Comparison of ENCODE assay signal across 8 cellular contexts in the genomic region with DNA sequence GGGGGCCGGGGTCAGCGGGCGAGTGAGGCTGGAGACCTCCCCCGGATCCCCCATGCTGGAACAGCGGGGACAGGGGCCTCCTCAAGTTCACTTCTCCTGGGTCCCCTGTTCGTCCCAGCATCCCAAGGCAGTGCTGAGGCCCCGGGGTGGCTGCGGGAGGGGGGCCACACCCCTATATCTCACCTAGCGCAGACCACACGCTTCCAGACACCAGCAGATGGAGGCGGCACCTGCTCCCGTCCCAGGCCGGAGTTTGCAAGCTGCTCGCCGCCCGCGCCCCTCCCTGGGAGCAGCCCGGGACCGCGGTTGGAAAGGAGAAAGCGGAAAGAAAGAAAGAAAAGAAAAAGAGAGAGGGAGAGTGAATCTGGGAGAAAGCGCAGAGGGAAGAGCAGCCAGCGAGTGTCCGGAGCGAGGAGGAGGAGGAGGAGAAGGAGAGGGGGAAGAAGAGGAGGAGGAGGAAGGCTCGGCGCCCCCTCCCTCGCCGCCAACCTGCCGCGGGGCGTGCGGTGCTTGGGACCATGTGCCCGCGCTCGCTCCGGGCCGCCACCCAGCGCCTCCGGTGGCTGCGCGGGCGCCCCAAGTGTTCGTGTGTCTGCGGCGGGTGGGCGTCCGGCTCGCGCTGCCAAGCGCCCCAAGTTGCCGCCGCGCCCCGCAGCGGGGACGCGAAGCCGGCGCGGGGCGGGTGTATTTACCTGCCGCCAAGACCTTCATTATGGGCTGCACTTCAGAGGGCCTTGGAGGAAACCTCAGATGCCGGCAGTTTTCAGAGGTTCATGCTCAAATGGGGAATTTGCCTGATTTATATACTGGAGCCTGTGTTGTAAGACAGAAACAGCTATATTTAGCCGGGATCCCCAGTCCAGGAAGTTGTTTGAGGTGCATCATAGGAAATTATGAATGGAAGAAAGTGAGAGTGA. TPM values are rescaled to one million over a fixed set of nuclear protein-coding genes. Genes with fewer than 3 reads are reported as not detected.
DNase-seq lines count a peak whose midpoint lies in the region; FAIRE-seq and TF ChIP-seq lines count a peak whose summit lies in the region.

Gene LIF, minus strand, starts transcription at position 775 of the 917 bp plus-strand sequence. Its CDS starts 64 bp downstream, at position 711.

- H3K27me3 Mint-ChIP-seq in brain = peaks cover 9% of the 10 kb centered on the region

- H3K36me3 Mint-ChIP-seq in brain = no peaks in the 10 kb centered on the region

- DNase-seq in NCI-H510A treated with DMSO at 0.1 percent for 48 hours (lab: John Stamatoyannopoulos, UW) (peak; percentile 46), NCI-H510A (lab: John Stamatoyannopoulos, UW) (no peak), T-helper 2 cell (peak in 4 of 5 experiments; percentile 31 to 79 (median 38)), kidney (no peak), NCI-H2029 treated with DMSO at 0.1 percent for 48 hours (lab: John Stamatoyannopoulos, UW) (no peak), NCI-H1436 treated with DMSO at 0.1 percent for 48 hours (lab: John Stamatoyannopoulos, UW) (no peak)
- DNase-seq in stimulated activated CD4-positive, alpha-beta T cell treated with anti-CD3 and anti-CD28 coated beads, Interleukin-4, amount 100 ng/mL, for 1 hour = peak; percentile 70

- H3K9me3 Mint-ChIP-seq in brain = no peaks in the 10 kb centered on the region

- peaks cover 54% of the 10 kb centered on the region for H3K4me1 Mint-ChIP-seq in brain

- H3K4me1 ChIP-seq in kidney (ENCODE audit: control insufficient read depth in 1 of 2, insufficient read depth in 1 of 2, low read depth in 1 of 2, low read length in 2 of 2) = peaks cover 6 to 9% of the 10 kb centered on the region in 2 donors

- peak within 1 kb of the TSS; percentile 36 to 54 for H3K4me3 ChIP-seq in kidney (ENCODE audit: low read length in 2 of 2)

- H3K36me3 ChIP-seq in kidney (ENCODE audit: control insufficient read depth in 1 of 2, insufficient read depth in 2 of 2, low read length in 2 of 2) = no peaks in the 10 kb centered on the region

- no peaks in the 10 kb centered on the region for H3K9me3 ChIP-seq in kidney (ENCODE audit: control insufficient read depth in 1 of 2, low read length in 2 of 2)

- peak within 1 kb of the TSS; percentile 82 to 90 (median 82) for H3K27ac Mint-ChIP-seq in brain

- H3K9ac ChIP-seq in kidney (ENCODE audit: low read length in 2 of 2) = peak within 1 kb of the TSS; percentile 7 to 8

- H3K27ac ChIP-seq in kidney (ENCODE audit: low read depth in 2 of 2, low read length in 2 of 2) = peak within 1 kb of the TSS in 1 of 2 donors; percentile 14

- peak within 1 kb of the TSS; percentile 86 to 91 (median 91) for H3K4me3 Mint-ChIP-seq in brain

- no peak for FAIRE-seq in kidney (lab: Jason Lieb, UNC)

- TF ChIP-seq CTCF in brain (conservative IDR thresholded peaks at IDR 0.05) = peak in 1 of 2 experiments; percentile 26
- TF ChIP-seq CTCF in kidney (IDR thresholded peaks at IDR 0.05; ENCODE audit: borderline replicate concordance, extremely low read depth, insufficient read depth) = no peak

- intact Hi-C loops in kidney (cut with DNase I) = no loop called here

RNA-seq across cellular contexts. Expression of gene LIF, which starts in this region (rescaled TPM):
- polyA plus RNA-seq in brain (ENCODE audit: insufficient read depth, low read depth, low replicate concordance) = 0.22 TPM
- total RNA-seq in kidney = 10.7 TPM
- polyA plus RNA-seq in kidney (ENCODE audit: insufficient read depth, low read depth, low replicate concordance) = 0.67 TPM

Comparison
In these comparisons a context has a peak if more than half of its experiments do, and no peak if none do; other contexts are left out.
1. DNase-seq: peak in NCI-H510A treated with DMSO at 0.1 percent for 48 hours (single experiment), T-helper 2 cell (4 of 5) and stimulated activated CD4-positive, alpha-beta T cell treated with anti-CD3 and anti-CD28 coated beads, Interleukin-4, amount 100 ng/mL, for 1 hour (single experiment); none in NCI-H510A (single experiment), kidney (single experiment), NCI-H2029 treated with DMSO at 0.1 percent for 48 hours (single experiment) and NCI-H1436 treated with DMSO at 0.1 percent for 48 hours (single experiment).